In genomic region chr5:162654661-162655406, GRCh38 we compare ENCODE assay signal across 17 cellular contexts.
DNase-seq lines count a peak whose midpoint lies in the region; ATAC-seq and TF ChIP-seq lines count a peak whose summit lies in the region.
"Had no signal": no experiment of that assay in that cellular context is flagged by ENCODE, and none has a peak within 500 bp of the region (broad histone marks: within the 10 kb centered on the region; RNA-seq: fewer than 3 reads in every experiment).

No MANE protein-coding gene starts in this region.

- H3K27me3 Mint-ChIP-seq in CD4-positive, alpha-beta memory T cell, result no peaks in the 10 kb centered on the region

- TF ChIP-seq RAD21 in neural cell (conservative IDR thresholded peaks at IDR 0.05), result no peak

- peaks cover 7 to 16% (median 10%) of the 10 kb centered on the region in 8 donors for H3K9me3 Mint-ChIP-seq in CD4-positive, alpha-beta memory T cell

- H3K9me3 ChIP-seq in PC-3 (ENCODE audit: low read length) (no peaks in the 10 kb centered on the region), neural cell (ENCODE audit: low read length) (no peaks in the 10 kb centered on the region)
- H3K9me3 ChIP-seq in CD4-positive, alpha-beta memory T cell (ENCODE audit: control insufficient read depth in 1 of 2, low read length in 2 of 2), result no peaks in the 10 kb centered on the region
- H3K9me3 ChIP-seq: BE2C, SJCRH30 had no signal

- H3K36me3 ChIP-seq in PC-3 (ENCODE audit: low read depth, low read length) (no peaks in the 10 kb centered on the region), neural cell (ENCODE audit: insufficient read depth, low read length) (no peaks in the 10 kb centered on the region)
- no peaks in the 10 kb centered on the region for H3K36me3 ChIP-seq in CD4-positive, alpha-beta memory T cell (ENCODE audit: insufficient read depth, low read length)
- H3K36me3 ChIP-seq: BE2C, SJCRH30 had no signal

- no peak for TF ChIP-seq EP300 in neural cell (conservative IDR thresholded peaks at IDR 0.05; ENCODE audit: poor library complexity, severe bottlenecking)

- H3K4me3 ChIP-seq in PC-3 (ENCODE audit: low read length) (no peak overlapping the region), neural cell (ENCODE audit: low read length) (no peak overlapping the region)
- H3K4me3 ChIP-seq in CD4-positive, alpha-beta memory T cell (ENCODE audit: low read length in 2 of 2), result no peak overlapping the region
- H3K4me3 ChIP-seq: SJCRH30 had no signal

- H3K79me2 ChIP-seq in PC-3 (ENCODE audit: low read length) (no peaks in the 10 kb centered on the region), neural cell (replicated peaks; ENCODE audit: insufficient read depth, low read length) (no peaks in the 10 kb centered on the region)

- no peaks in the 10 kb centered on the region for H3K36me3 Mint-ChIP-seq in CD4-positive, alpha-beta memory T cell

- H3K4me2 ChIP-seq in PC-3 (ENCODE audit: low read length) (no peak overlapping the region), neural cell (ENCODE audit: low read length) (no peak overlapping the region)

- H3K4me1 Mint-ChIP-seq in CD4-positive, alpha-beta memory T cell, result no peaks in the 10 kb centered on the region

- TF ChIP-seq CTCF in PC-3 (conservative IDR thresholded peaks at IDR 0.05; ENCODE audit: low read depth, low read length) (no peak), neural cell (IDR thresholded peaks at IDR 0.05; ENCODE audit: poor library complexity, severe bottlenecking) (no peak)

- H3K9me2 ChIP-seq in PC-3 (replicated peaks; ENCODE audit: low read length) (no peaks in the 10 kb centered on the region), neural cell (ENCODE audit: insufficient read depth, low read length) (no peaks in the 10 kb centered on the region)

- H3F3A ChIP-seq in PC-3 (ENCODE audit: low read length, unreplicated experiment) (no peaks in the 10 kb centered on the region), neural cell (ENCODE audit: insufficient read depth, low read length, poor library complexity, severe bottlenecking) (no peaks in the 10 kb centered on the region)

- peak; percentile 88 for ATAC-seq in GM18867 (IDR thresholded peaks at IDR 0.05; ENCODE audit: unreplicated experiment)
- ATAC-seq in HG02610 (IDR thresholded peaks at IDR 0.05; ENCODE audit: unreplicated experiment), result peak; percentile 66
- ATAC-seq in PC-3, result no peak
- no peak for ATAC-seq in sciatic nerve
- no peak for ATAC-seq in HG02981 (IDR thresholded peaks at IDR 0.05; ENCODE audit: unreplicated experiment)

- H3K4me1 ChIP-seq in PC-3 (ENCODE audit: insufficient read depth, low read length), result no peaks in the 10 kb centered on the region
- no peaks in the 10 kb centered on the region for H3K4me1 ChIP-seq in CD4-positive, alpha-beta memory T cell (ENCODE audit: insufficient read depth, low read length)
- H3K4me1 ChIP-seq: BE2C, SJCRH30 had no signal

- CTCF ChIA-PET in PC-3 (lab: Charles Lee), result no interaction called here
- CTCF ChIA-PET in CD4-positive, alpha-beta memory T cell (lab: Charles Lee; ENCODE audit: partially characterized antibody), result no interaction called here

- no peak overlapping the region for H3K9ac ChIP-seq in PC-3 (ENCODE audit: low read length)
- H3K9ac ChIP-seq in neural cell (ENCODE audit: low read length), result no peak overlapping the region

- H3K27ac ChIP-seq in PC-3 (ENCODE audit: low read length), result no peak overlapping the region
- H3K27ac ChIP-seq in neural cell (ENCODE audit: low read length), result no peak overlapping the region
- H3K27ac ChIP-seq in CD4-positive, alpha-beta memory T cell (ENCODE audit: low read depth, low read length), result no peak overlapping the region
- H3K27ac ChIP-seq: SJCRH30 had no signal

- H4K20me1 ChIP-seq in PC-3 (ENCODE audit: low read length), result no peaks in the 10 kb centered on the region
- no peaks in the 10 kb centered on the region for H4K20me1 ChIP-seq in neural cell (ENCODE audit: insufficient read depth)

- no peaks in the 10 kb centered on the region for H3K27me3 ChIP-seq in PC-3 (ENCODE audit: low read length)
- H3K27me3 ChIP-seq in neural cell (ENCODE audit: insufficient read depth, low read depth, low read length), result no peaks in the 10 kb centered on the region
- H3K27me3 ChIP-seq in CD4-positive, alpha-beta memory T cell (ENCODE audit: insufficient read depth, low read length), result no peaks in the 10 kb centered on the region
- H3K27me3 ChIP-seq: BE2C had no signal

- intact Hi-C loops in PC-3 (cut with micrococcal nuclease) (no loop called here), sciatic nerve (cut with DNase I) (no loop called here)
- intact Hi-C loops in CD4-positive, alpha-beta memory T cell (cut with micrococcal nuclease), result no loop called here

- no peak overlapping the region for H2AFZ ChIP-seq in PC-3 (ENCODE audit: low read length)
- peak overlapping the region; percentile 5 for H2AFZ ChIP-seq in neural cell (ENCODE audit: low read depth, low read length)

- POLR2A ChIA-PET in PC-3 (lab: Charles Lee; ENCODE audit: unreplicated experiment), result no interaction called here
- POLR2A ChIA-PET in CD4-positive, alpha-beta memory T cell (lab: Charles Lee; ENCODE audit: partially characterized antibody), result no interaction called here

- no TSS peak for BruUV-seq in PC-3 (replicated peaks; lab: Mats Ljungman, UMichigan)

- H3K4me3 Mint-ChIP-seq in CD4-positive, alpha-beta memory T cell, result no peak overlapping the region

- H3K27ac Mint-ChIP-seq in CD4-positive, alpha-beta memory T cell, result no peak overlapping the region

- peak; percentile 3 for DNase-seq in PC-3
- no peak for DNase-seq in midbrain (lab: John Stamatoyannopoulos, UW)
- DNase-seq in sciatic nerve (ENCODE audit: low spot score), result no peak
- DNase-seq in CD4-positive, alpha-beta memory T cell, result no peak
- DNase-seq: BE2C, DND-41, Kasumi-1, NCI-H1694 treated with DMSO at 0.1 percent for 48 hours, NCI-H2081 treated with DMSO at 0.1 percent for 48 hours, NCI-H2171 treated with DMSO at 0.1 percent for 48 hours, NCI-H524 treated with DMSO at 0.1 percent for 48 hours, NCI-H82, SJCRH30 had no signal

TF ChIP-seq in neural cell, 6 proteins besides CTCF, POLR2A, EP300 and RAD21:
- no peak for TF ChIP-seq POLR2AphosphoS5 (IDR thresholded peaks at IDR 0.05)
- no peak for TF ChIP-seq REST (IDR thresholded peaks at IDR 0.05; ENCODE audit: borderline replicate concordance)
- TF ChIP-seq EZH2 (IDR thresholded peaks at IDR 0.05; ENCODE audit: borderline replicate concordance, insufficient read depth, low read length, poor library complexity, severe bottlenecking), result no peak
- TF ChIP-seq TAF1 (IDR thresholded peaks at IDR 0.05; ENCODE audit: low read depth), result no peak
- no peak for TF ChIP-seq SMC3 (conservative IDR thresholded peaks at IDR 0.05; ENCODE audit: poor library complexity)
- no peak for TF ChIP-seq MXI1 (conservative IDR thresholded peaks at IDR 0.05; ENCODE audit: poor library complexity, severe bottlenecking)

Comparison
In these comparisons a context has a peak if more than half of its experiments do, and no peak if none do; other contexts are left out.
1. ATAC-seq: peak in GM18867 (single experiment) and HG02610 (single experiment); none in PC-3 (single experiment), sciatic nerve (single experiment) and HG02981 (single experiment).